1 cellular context compared by ENCODE assay signal in the genomic region with DNA sequence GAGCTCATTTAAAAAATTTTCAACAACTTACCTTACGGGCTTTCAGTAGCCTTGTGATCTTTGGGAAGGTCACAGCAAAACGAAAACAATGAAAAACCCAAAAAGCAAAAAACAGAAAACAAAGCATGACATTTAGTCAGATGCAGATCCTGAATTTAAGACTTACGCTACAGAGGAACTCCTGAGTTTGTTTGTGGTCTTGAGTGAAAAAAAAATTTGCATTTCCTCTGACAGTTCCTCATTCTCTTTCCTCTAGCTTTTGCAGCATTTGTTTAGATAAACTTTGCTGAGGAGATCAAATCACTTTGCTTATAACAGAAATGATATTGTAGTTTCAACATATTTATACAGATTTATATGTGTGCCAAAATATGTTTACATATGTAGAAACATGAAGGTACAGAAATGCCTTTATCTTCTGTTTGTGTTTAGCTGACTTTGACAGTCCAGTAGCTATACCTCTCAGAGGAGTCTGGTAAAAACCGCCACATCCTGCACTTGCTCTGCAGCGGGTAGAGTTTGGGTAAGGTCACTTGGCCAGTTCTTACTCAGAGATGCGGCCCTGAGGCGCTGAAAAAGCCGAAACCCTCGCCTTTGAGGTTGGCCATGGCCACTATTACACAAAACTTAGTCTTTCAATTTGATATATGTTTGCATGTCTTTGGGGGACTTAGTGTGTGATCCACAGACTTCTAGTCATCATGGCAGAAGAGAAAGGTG.
TF ChIP-seq lines count a peak whose summit lies in the region.

No MANE protein-coding gene starts in this region.

TF ChIP-seq in SK-N-SH treated with all-trans-retinoic acid at 6 μM for 48 hours, 23 proteins besides CTCF, POLR2A, EP300 and RAD21 (continued from another document):
- no peak for TF ChIP-seq TSHZ2 (CRISPR knock-in tag; IDR thresholded peaks at IDR 0.05)
- TF ChIP-seq ZC3H10 (CRISPR knock-in tag; IDR thresholded peaks at IDR 0.05) = no peak
- TF ChIP-seq, protein P1, sequence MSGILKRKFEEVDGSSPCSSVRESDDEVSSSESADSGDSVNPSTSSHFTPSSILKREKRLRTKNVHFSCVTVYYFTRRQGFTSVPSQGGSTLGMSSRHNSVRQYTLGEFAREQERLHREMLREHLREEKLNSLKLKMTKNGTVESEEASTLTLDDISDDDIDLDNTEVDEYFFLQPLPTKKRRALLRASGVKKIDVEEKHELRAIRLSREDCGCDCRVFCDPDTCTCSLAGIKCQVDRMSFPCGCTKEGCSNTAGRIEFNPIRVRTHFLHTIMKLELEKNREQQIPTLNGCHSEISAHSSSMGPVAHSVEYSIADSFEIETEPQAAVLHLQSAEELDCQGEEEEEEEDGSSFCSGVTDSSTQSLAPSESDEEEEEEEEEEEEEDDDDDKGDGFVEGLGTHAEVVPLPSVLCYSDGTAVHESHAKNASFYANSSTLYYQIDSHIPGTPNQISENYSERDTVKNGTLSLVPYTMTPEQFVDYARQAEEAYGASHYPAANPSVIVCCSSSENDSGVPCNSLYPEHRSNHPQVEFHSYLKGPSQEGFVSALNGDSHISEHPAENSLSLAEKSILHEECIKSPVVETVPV (CRISPR knock-in tag; IDR thresholded peaks at IDR 0.05) = no peak
- TF ChIP-seq PPARA (CRISPR knock-in tag; IDR thresholded peaks at IDR 0.05; ENCODE audit: borderline replicate concordance) = no peak
- TF ChIP-seq ZNF8 (CRISPR knock-in tag; IDR thresholded peaks at IDR 0.05) = no peak
